ENCODE assay signal across 17 cellular contexts in genomic region chr16:86490859-86491642, GRCh38. TPM values are rescaled to one million over a fixed set of nuclear protein-coding genes. Genes with fewer than 3 reads are reported as not detected.
DNase-seq lines count a peak whose midpoint lies in the region; ATAC-seq and TF ChIP-seq lines count a peak whose summit lies in the region.
"Had no signal": no experiment of that assay in that cellular context is flagged by ENCODE, and none has a peak within 500 bp of the region (broad histone marks: within the 10 kb centered on the region; RNA-seq: fewer than 3 reads in every experiment).

No MANE protein-coding gene starts in this region.

- H3K36me3 ChIP-seq in HCT116 (ENCODE audit: control insufficient read depth in 1 of 2, insufficient read depth in 2 of 2, low read length in 2 of 2) (no peaks in the 10 kb centered on the region), mesodermal cell (ENCODE audit: control insufficient read depth, insufficient read depth, low read length) (peaks cover 10% of the 10 kb centered on the region)
- H3K36me3 ChIP-seq: WERI-Rb-1 had no signal

- CTCF ChIA-PET in HCT116 (lab: Charles Lee), result no interaction called here

- H3K27me3 ChIP-seq in HCT116 (ENCODE audit: insufficient read depth, low read length), result peaks cover 71% of the 10 kb centered on the region

- no peak for TF ChIP-seq RAD21 in HCT116 (IDR thresholded peaks at IDR 0.05; ENCODE audit: low read depth)

- no TSS peak for BruUV-seq in HCT116 (replicated peaks; lab: Mats Ljungman, UMichigan)

- H3K9me3 ChIP-seq in HCT116 (ENCODE audit: control insufficient read depth in 1 of 2, insufficient read depth in 1 of 2, low read depth in 1 of 2, low read length in 2 of 2) (no peaks in the 10 kb centered on the region), mesodermal cell (ENCODE audit: control insufficient read depth, low read length) (no peaks in the 10 kb centered on the region)

- no peaks in the 10 kb centered on the region for H3K4me1 ChIP-seq in HCT116 (ENCODE audit: control insufficient read depth in 1 of 2, insufficient read depth in 2 of 2, low read length in 2 of 2)
- peaks cover 29% of the 10 kb centered on the region for H3K4me1 ChIP-seq in mesodermal cell (ENCODE audit: control insufficient read depth, insufficient read depth, low read length, poor library complexity, severe bottlenecking)

- no peak overlapping the region for H3K9ac ChIP-seq in HCT116 (ENCODE audit: low read length)

- no peak overlapping the region for H2AFZ ChIP-seq in HCT116 (ENCODE audit: low read depth, low read length, poor library complexity, severe bottlenecking)
- H2AFZ ChIP-seq: hepatocyte had no signal

- no peak overlapping the region for H3K4me2 ChIP-seq in HCT116 (ENCODE audit: low read length)
- H3K4me2 ChIP-seq: hepatocyte had no signal

- TF ChIP-seq POLR2A in HCT116 (IDR thresholded peaks at IDR 0.05; ENCODE audit: borderline replicate concordance, extremely low read depth, insufficient read depth, insufficient read length), result no peak

- H3K27ac ChIP-seq in HCT116 (ENCODE audit: low read depth, low read length) (no peak overlapping the region), cingulate gyrus (ENCODE audit: low read depth, low read length) (peak overlapping the region; percentile 96), mesodermal cell (ENCODE audit: low read depth, low read length, severe bottlenecking) (peak overlapping the region; percentile 16)
- H3K27ac ChIP-seq: hepatocyte, skin epidermis, WERI-Rb-1 had no signal

- intact Hi-C loops in HCT116 (cut with micrococcal nuclease), result no loop called here

- H4K20me1 ChIP-seq in HCT116 (ENCODE audit: insufficient read depth), result no peaks in the 10 kb centered on the region

- POLR2A ChIA-PET in HCT116 (lab: Charles Lee), result no interaction called here

- WGBS in mesodermal cell (ENCODE audit: insufficient coverage in 2 of 2), 2 experiments, result 78 to 79% methylated on average over 10 to 11 of the region's 13 CpGs

- no peaks in the 10 kb centered on the region for H3K9me2 ChIP-seq in HCT116 (ENCODE audit: insufficient read depth)

- DNase-seq in AG08395 (ENCODE audit: low spot score) (peak; percentile 53), HCT116 (ENCODE audit: low read depth, low spot score) (no peak), T-helper 2 cell (no peak), mesenteric fat pad (ENCODE audit: low spot score) (no peak)
- DNase-seq: ACHN, Calu3, Kasumi-1, SW 1271, WERI-Rb-1 had no signal

- RAD21 ChIA-PET in HCT116 (lab: Charles Lee; ENCODE audit: low non-redundant PET in 1 of 2, low total read pairs in 2 of 2, uncharacterized antibody in 2 of 2, unreplicated experiment in 2 of 2), result no interaction called here

- ATAC-seq in HCT116 (0 out of 2 replicates have a peak, but pooled peaks have one; percentile 8), GM18873 (IDR thresholded peaks at IDR 0.05; ENCODE audit: low FRiP score, unreplicated experiment) (no peak), GM21576 (IDR thresholded peaks at IDR 0.05; ENCODE audit: unreplicated experiment) (no peak)
- ATAC-seq: activated T-helper 17 cell treated with anti-CD3 and anti-CD28 coated beads, Interleukin-2, amount 50 U/mL, for 72 hours had no signal

- TF ChIP-seq CTCF in HCT116 (IDR thresholded peaks at IDR 0.05 in 2 of 3, conservative IDR thresholded peaks at IDR 0.05 in 1 of 3; ENCODE audit: borderline replicate concordance in 1 of 3, insufficient read depth in 1 of 3, low read depth in 2 of 3, low read length in 2 of 3), result no peak

- no peaks in the 10 kb centered on the region for H3K79me2 ChIP-seq in HCT116 (ENCODE audit: insufficient read depth, low read length)

- H3K4me3 ChIP-seq in HCT116 (replicated peaks in 1 of 2; ENCODE audit: low read depth in 1 of 2, low read length in 2 of 2), result no peak overlapping the region
- no peak overlapping the region for H3K4me3 ChIP-seq in mesodermal cell (ENCODE audit: extremely low read depth, insufficient read depth, low read length, poor library complexity, severe bottlenecking)
- H3K4me3 ChIP-seq: hepatocyte, skin epidermis had no signal

TF ChIP-seq in HCT116, 20 proteins besides CTCF, POLR2A, EP300 and RAD21:
- TF ChIP-seq JUND (IDR thresholded peaks at IDR 0.05), result no peak
- no peak for TF ChIP-seq FOSL1 (IDR thresholded peaks at IDR 0.05; ENCODE audit: low read depth)
- no peak for TF ChIP-seq SIN3A (IDR thresholded peaks at IDR 0.05; ENCODE audit: low read depth)
- no peak for TF ChIP-seq ELF1 (IDR thresholded peaks at IDR 0.05; ENCODE audit: borderline replicate concordance, low read depth)
- TF ChIP-seq POLR2AphosphoS5 (IDR thresholded peaks at IDR 0.05; ENCODE audit: low read depth, low read length), result no peak
- no peak for TF ChIP-seq MAX (IDR thresholded peaks at IDR 0.05)
- TF ChIP-seq YY1 (IDR thresholded peaks at IDR 0.05; ENCODE audit: extremely low read depth, insufficient replicate concordance, low read depth, low read length), result no peak
- TF ChIP-seq REST (IDR thresholded peaks at IDR 0.05; ENCODE audit: low read depth), result no peak
- TF ChIP-seq EZH2 (IDR thresholded peaks at IDR 0.05), result no peak; the same call in 1 of the 2 replicates
- no peak for TF ChIP-seq CEBPB (IDR thresholded peaks at IDR 0.05; ENCODE audit: low read depth)
- no peak for TF ChIP-seq SRF (IDR thresholded peaks at IDR 0.05; ENCODE audit: low read depth)

RNA-seq across cellular contexts. Expression of gene FOXF1, which starts 19.3 kb away (rescaled TPM):
- total RNA-seq in HCT116 (2021; ENCODE audit: unreplicated experiment) (2.4 TPM), mesenteric fat pad (4.2 TPM)
- 0.65 and 0.66 TPM in 2 replicates for polyA plus RNA-seq in HCT116 (2012)
- polyA plus RNA-seq in mesodermal cell (2013, experiment 1 of 2), result 22.0 TPM
- polyA plus RNA-seq in mesodermal cell (2013, experiment 2 of 2), result 26.8 TPM
- total RNA-seq: activated T-helper 17 cell treated with anti-CD3 and anti-CD28 coated beads, Interleukin-2, amount 50 U/mL, for 72 hours; Calu3; kidney epithelial cell had no signal
